12 cellular contexts compared by ENCODE assay signal in genomic region chr17:57285681-57286080, GRCh38. TPM values are rescaled to one million over a fixed set of nuclear protein-coding genes. Genes with fewer than 3 reads are reported as not detected.
A peak's percentile ranks its signal among the peaks of the same experiment; 100 is the strongest.
DNase-seq lines count a peak whose midpoint lies in the region; ATAC-seq and TF ChIP-seq lines count a peak whose summit lies in the region.
"Had no signal": no experiment of that assay in that cellular context is flagged by ENCODE, and none has a peak within 500 bp of the region (broad histone marks: within the 10 kb centered on the region; RNA-seq: fewer than 3 reads in every experiment).

No MANE protein-coding gene starts in this region.

- H3K9me3 Mint-ChIP-seq in CD8-positive, alpha-beta T cell: no peaks in the 10 kb centered on the region
- H3K9me3 Mint-ChIP-seq in activated naive CD8-positive, alpha-beta T cell treated with anti-CD3 and anti-CD28 coated beads, Interleukin-2, amount 10 ng/mL, durations not matched to agents 7 days and 5 days: no peaks in the 10 kb centered on the region
- H3K9me3 Mint-ChIP-seq in natural killer cell treated with Interleukin-12 subunit alpha and Interleukin-12 subunit beta and Interleukin-15 and Interleukin-18, amount 100 ng/mL, for 72 hours: no peaks in the 10 kb centered on the region
- H3K9me3 Mint-ChIP-seq: central memory CD8-positive, alpha-beta T cell had no signal

- ATAC-seq in CD8-positive, alpha-beta T cell: no peak
- ATAC-seq in HG02678 (IDR thresholded peaks at IDR 0.05; ENCODE audit: unreplicated experiment) (peak; percentile 5), right cardiac atrium (no peak), upper lobe of right lung (no peak)
- no peak for ATAC-seq in activated naive CD8-positive, alpha-beta T cell treated with anti-CD3 and anti-CD28 coated beads, Interleukin-2, amount 10 ng/mL, durations not matched to agents 7 days and 5 days (ENCODE audit: low read depth)
- no peak for ATAC-seq in natural killer cell treated with Interleukin-12 subunit alpha and Interleukin-12 subunit beta and Interleukin-15 and Interleukin-18, amount 100 ng/mL, for 72 hours
- ATAC-seq: left colon, sciatic nerve had no signal

- H3K4me3 Mint-ChIP-seq in CD8-positive, alpha-beta T cell: peak overlapping the region; percentile 10
- peak overlapping the region; percentile 81 for H3K4me3 Mint-ChIP-seq in activated naive CD8-positive, alpha-beta T cell treated with anti-CD3 and anti-CD28 coated beads, Interleukin-2, amount 10 ng/mL, durations not matched to agents 7 days and 5 days
- H3K4me3 Mint-ChIP-seq in natural killer cell treated with Interleukin-12 subunit alpha and Interleukin-12 subunit beta and Interleukin-15 and Interleukin-18, amount 100 ng/mL, for 72 hours: peak overlapping the region; percentile 25

- DNase-seq in CD8-positive, alpha-beta T cell: no peak
- DNase-seq in activated naive CD8-positive, alpha-beta T cell treated with anti-CD3 and anti-CD28 coated beads, Interleukin-2, amount 10 ng/mL, durations not matched to agents 7 days and 5 days: no peak
- no peak for DNase-seq in natural killer cell treated with Interleukin-12 subunit alpha and Interleukin-12 subunit beta and Interleukin-15 and Interleukin-18, amount 100 ng/mL, for 72 hours (ENCODE audit: low spot score)
- DNase-seq in NCI-H1436 treated with DMSO at 0.1 percent for 48 hours (lab: John Stamatoyannopoulos, UW) (no peak), right cardiac atrium (no peak), upper lobe of right lung (no peak), DMS53 (lab: John Stamatoyannopoulos, UW) (no peak)

- peaks cover 76% of the 10 kb centered on the region for H3K4me1 Mint-ChIP-seq in CD8-positive, alpha-beta T cell (ENCODE audit: low read depth)
- H3K4me1 Mint-ChIP-seq in activated naive CD8-positive, alpha-beta T cell treated with anti-CD3 and anti-CD28 coated beads, Interleukin-2, amount 10 ng/mL, durations not matched to agents 7 days and 5 days: peaks cover 74% of the 10 kb centered on the region
- peaks cover 49 to 52% of the 10 kb centered on the region in 2 donors for H3K4me1 Mint-ChIP-seq in natural killer cell treated with Interleukin-12 subunit alpha and Interleukin-12 subunit beta and Interleukin-15 and Interleukin-18, amount 100 ng/mL, for 72 hours (ENCODE audit: low read depth in 2 of 2)

- H3K27ac ChIP-seq in CD8-positive, alpha-beta T cell (ENCODE audit: low read depth, low read length): peak overlapping the region; percentile 1
- H3K27ac ChIP-seq in right cardiac atrium (ENCODE audit: low read length) (no peak overlapping the region), upper lobe of right lung (no peak overlapping the region)
- H3K27ac ChIP-seq: SJSA1 had no signal

- no peak for TF ChIP-seq CTCF in CD8-positive, alpha-beta T cell (IDR thresholded peaks at IDR 0.05)
- no peak for TF ChIP-seq CTCF in upper lobe of right lung (IDR thresholded peaks at IDR 0.05)

- peak overlapping the region; percentile 66 for H3K27ac Mint-ChIP-seq in CD8-positive, alpha-beta T cell
- H3K27ac Mint-ChIP-seq in activated naive CD8-positive, alpha-beta T cell treated with anti-CD3 and anti-CD28 coated beads, Interleukin-2, amount 10 ng/mL, durations not matched to agents 7 days and 5 days: peak overlapping the region; percentile 92
- H3K27ac Mint-ChIP-seq in natural killer cell treated with Interleukin-12 subunit alpha and Interleukin-12 subunit beta and Interleukin-15 and Interleukin-18, amount 100 ng/mL, for 72 hours: peak overlapping the region; percentile 40 to 78

- H3K4me3 ChIP-seq in CD8-positive, alpha-beta T cell (ENCODE audit: low read depth, low read length): no peak overlapping the region
- H3K4me3 ChIP-seq in right cardiac atrium (ENCODE audit: low read length): no peak overlapping the region
- no peak overlapping the region for H3K4me3 ChIP-seq in upper lobe of right lung
- H3K4me3 ChIP-seq: SJSA1 had no signal

- H3K27me3 ChIP-seq in CD8-positive, alpha-beta T cell (ENCODE audit: insufficient read depth, low read length): no peaks in the 10 kb centered on the region
- H3K27me3 ChIP-seq in right cardiac atrium (ENCODE audit: control insufficient read depth, insufficient read depth): no peaks in the 10 kb centered on the region
- H3K27me3 ChIP-seq in upper lobe of right lung: no peaks in the 10 kb centered on the region
- H3K27me3 ChIP-seq: SJSA1 had no signal

- peaks cover 39% of the 10 kb centered on the region for H3K36me3 Mint-ChIP-seq in CD8-positive, alpha-beta T cell
- peaks cover 26% of the 10 kb centered on the region for H3K36me3 Mint-ChIP-seq in activated naive CD8-positive, alpha-beta T cell treated with anti-CD3 and anti-CD28 coated beads, Interleukin-2, amount 10 ng/mL, durations not matched to agents 7 days and 5 days
- no peaks in the 10 kb centered on the region for H3K36me3 Mint-ChIP-seq in natural killer cell treated with Interleukin-12 subunit alpha and Interleukin-12 subunit beta and Interleukin-15 and Interleukin-18, amount 100 ng/mL, for 72 hours

- no peaks in the 10 kb centered on the region for H3K27me3 Mint-ChIP-seq in CD8-positive, alpha-beta T cell (ENCODE audit: low read depth)
- H3K27me3 Mint-ChIP-seq in activated naive CD8-positive, alpha-beta T cell treated with anti-CD3 and anti-CD28 coated beads, Interleukin-2, amount 10 ng/mL, durations not matched to agents 7 days and 5 days: no peaks in the 10 kb centered on the region
- no peaks in the 10 kb centered on the region for H3K27me3 Mint-ChIP-seq in natural killer cell treated with Interleukin-12 subunit alpha and Interleukin-12 subunit beta and Interleukin-15 and Interleukin-18, amount 100 ng/mL, for 72 hours
- H3K27me3 Mint-ChIP-seq: central memory CD8-positive, alpha-beta T cell had no signal

- H3K36me3 ChIP-seq in CD8-positive, alpha-beta T cell (ENCODE audit: insufficient read depth, low read length): peaks cover 5% of the 10 kb centered on the region
- H3K36me3 ChIP-seq in upper lobe of right lung: no peaks in the 10 kb centered on the region

- POLR2A ChIA-PET in CD8-positive, alpha-beta T cell (lab: Charles Lee): no interaction called here
- POLR2A ChIA-PET in activated naive CD8-positive, alpha-beta T cell treated with anti-CD3 and anti-CD28 coated beads, Interleukin-2, amount 10 ng/mL, durations not matched to agents 7 days and 5 days (lab: Charles Lee): interaction anchor here (1.0 to 3.1 kb wide), 3 partner anchors 28 to 314 kb away, joined by 3 to 25 read pairs (median 3); partner anchors contain the start of gene MSI2

- intact Hi-C loops in CD8-positive, alpha-beta T cell (cut with DNase I, micrococcal nuclease): loop anchor here in 1 of 2 experiments (1.0 kb wide), 1 partner anchor 10 kb away; no protein-coding TSS in a partner anchor
- intact Hi-C loops in right cardiac atrium (cut with DNase I): no loop called here
- intact Hi-C loops in upper lobe of right lung (cut with DNase I): no loop called here

- WGBS in right cardiac atrium: 61% methylated on average over 5 of the region's 5 CpGs

- H3K4me1 ChIP-seq in CD8-positive, alpha-beta T cell (ENCODE audit: insufficient read depth, low read length): peaks cover 39% of the 10 kb centered on the region
- H3K4me1 ChIP-seq in right cardiac atrium (ENCODE audit: control insufficient read depth, insufficient read depth, low read length): peaks cover 16% of the 10 kb centered on the region
- no peaks in the 10 kb centered on the region for H3K4me1 ChIP-seq in upper lobe of right lung
- H3K4me1 ChIP-seq: SJSA1 had no signal

- CTCF ChIA-PET in CD8-positive, alpha-beta T cell (lab: Charles Lee): interaction anchor here (1.0 to 2.9 kb wide), 2 partner anchors 19 to 43 kb away, joined by 3 to 14 read pairs; no protein-coding TSS in a partner anchor

- H3K9me3 ChIP-seq in CD8-positive, alpha-beta T cell (ENCODE audit: low read length): no peaks in the 10 kb centered on the region
- H3K9me3 ChIP-seq in right cardiac atrium (ENCODE audit: control insufficient read depth, low read length) (no peaks in the 10 kb centered on the region), upper lobe of right lung (no peaks in the 10 kb centered on the region)
- H3K9me3 ChIP-seq: SJSA1 had no signal

RNA-seq across cellular contexts. Expression of gene MSI2, which starts 29.4 kb away (rescaled TPM):
- total RNA-seq in CD8-positive, alpha-beta T cell: 100 to 1,000 TPM; 130 to 135 TPM
- 100 to 1,000 TPM; 113 to 114 TPM for total RNA-seq in activated naive CD8-positive, alpha-beta T cell treated with anti-CD3 and anti-CD28 coated beads, Interleukin-2, amount 10 ng/mL, durations not matched to agents 7 days and 5 days
- 100 to 1,000 TPM in 1 of 2 donors, 10 to 100 TPM in 1; 51.3 to 126 TPM for total RNA-seq in natural killer cell treated with Interleukin-12 subunit alpha and Interleukin-12 subunit beta and Interleukin-15 and Interleukin-18, amount 100 ng/mL, for 72 hours
- total RNA-seq in right cardiac atrium: 100 to 1,000 TPM; 105 to 113 (median 109) TPM
- polyA plus RNA-seq in right cardiac atrium: 43.9 TPM
- 31.3 TPM for total RNA-seq in upper lobe of right lung

Comparison
In these comparisons a context has a peak if more than half of its experiments do, and no peak if none do; other contexts are left out.
1. H3K4me3 Mint-ChIP-seq: peak in every context shown above with its lines; median percentile 81 in activated naive CD8-positive, alpha-beta T cell treated with anti-CD3 and anti-CD28 coated beads, Interleukin-2, amount 10 ng/mL, durations not matched to agents 7 days and 5 days; 25 in natural killer cell treated with Interleukin-12 subunit alpha and Interleukin-12 subunit beta and Interleukin-15 and Interleukin-18, amount 100 ng/mL, for 72 hours; 10 in CD8-positive, alpha-beta T cell.